ENCODE assay signal across 23 cellular contexts in genomic region chr15:66138096-66138783, GRCh38.
A peak's percentile ranks its signal among the peaks of the same experiment; 100 is the strongest.
DNase-seq lines count a peak whose midpoint lies in the region; FAIRE-seq and TF ChIP-seq lines count a peak whose summit lies in the region.
"Had no signal": no experiment of that assay in that cellular context is flagged by ENCODE, and none has a peak within 500 bp of the region (broad histone marks: within the 10 kb centered on the region; RNA-seq: fewer than 3 reads in every experiment).

No MANE protein-coding gene starts in this region.

- no peaks in the 10 kb centered on the region for H3K27me3 ChIP-seq in OCI-LY1 (ENCODE audit: insufficient read depth, low read length)
- no peaks in the 10 kb centered on the region for H3K27me3 ChIP-seq in left ventricle myocardium inferior (ENCODE audit: low read depth)
- H3K27me3 ChIP-seq in HAP-1 (ENCODE audit: low read depth): peaks cover 83% of the 10 kb centered on the region

- no peak overlapping the region for H3K4me3 ChIP-seq in OCI-LY1 (ENCODE audit: low read depth, low read length, poor library complexity, severe bottlenecking)
- H3K4me3 ChIP-seq in left ventricle myocardium inferior: no peak overlapping the region
- no peak overlapping the region for H3K4me3 ChIP-seq in HAP-1
- H3K4me3 ChIP-seq: smooth muscle cell had no signal

- peak overlapping the region; percentile 48 for H3K27ac ChIP-seq in OCI-LY1 (ENCODE audit: low read depth, low read length, poor library complexity, severe bottlenecking)
- H3K27ac ChIP-seq in left ventricle myocardium inferior (replicated peaks): no peak overlapping the region

- FAIRE-seq in GM12891 (lab: Jason Lieb, UNC): no peak
- FAIRE-seq: keratinocyte had no signal

- H3K9me3 ChIP-seq in OCI-LY1 (ENCODE audit: low read length) (no peaks in the 10 kb centered on the region), left ventricle myocardium inferior (replicated peaks) (no peaks in the 10 kb centered on the region), HAP-1 (no peaks in the 10 kb centered on the region)

- no peaks in the 10 kb centered on the region for H4K20me1 ChIP-seq in OCI-LY1 (ENCODE audit: insufficient read depth, low read length)

- H3F3A ChIP-seq in OCI-LY1 (ENCODE audit: insufficient read depth, low read length): peaks cover 11% of the 10 kb centered on the region

- TF ChIP-seq POLR2A in GM12891 (IDR thresholded peaks at IDR 0.05; ENCODE audit: low read depth, low read length): no peak

- H3K4me1 ChIP-seq in OCI-LY1 (ENCODE audit: insufficient read depth, low read length, severe bottlenecking) (peaks cover 53% of the 10 kb centered on the region), left ventricle myocardium inferior (peaks cover 19% of the 10 kb centered on the region), HAP-1 (no peaks in the 10 kb centered on the region)

- no peak overlapping the region for H3K4me2 ChIP-seq in OCI-LY1 (ENCODE audit: low read length)
- H3K4me2 ChIP-seq: smooth muscle cell had no signal

- H3K36me3 ChIP-seq in OCI-LY1 (ENCODE audit: insufficient read depth, low read length): peaks cover 52% of the 10 kb centered on the region
- no peaks in the 10 kb centered on the region for H3K36me3 ChIP-seq in left ventricle myocardium inferior
- H3K36me3 ChIP-seq in HAP-1 (replicated peaks): no peaks in the 10 kb centered on the region

- no peaks in the 10 kb centered on the region for H3K9me2 ChIP-seq in OCI-LY1 (ENCODE audit: low read depth, low read length)

- intact Hi-C loops in left ventricle myocardium inferior (cut with micrococcal nuclease): no loop called here

- DNase-seq in M059J (ENCODE audit: low read depth): peak; percentile 4
- peak; percentile 58 for DNase-seq in NCI-H146 (lab: John Stamatoyannopoulos, UW)
- peak; percentile 41 for DNase-seq in left ventricle myocardium inferior
- no peak for DNase-seq in midbrain (lab: John Stamatoyannopoulos, UW)
- no peak for DNase-seq in GM12891 (ENCODE audit: insufficient read length, low spot score)
- no peak for DNase-seq in HAP-1 (ENCODE audit: low spot score in 2 of 2)
- DNase-seq: activated B cell treated with CpG ODN at 0.5 μM for 24 hours; activated CD4-positive, alpha-beta T cell treated with anti-CD3 and anti-CD28 coated beads, Interleukin-2, amount 50 U/mL, for 48 hours; activated effector memory CD4-positive, alpha-beta T cell treated with Interleukin-2 at 50 U/mL for 16 hours; activated naive CD8-positive, alpha-beta T cell treated with anti-CD3 and anti-CD28 coated beads, Interleukin-2, amount 10 ng/mL, durations not matched to agents 7 days and 5 days; CD4-positive, alpha-beta T cell; DMS 273 treated with DMSO at 0.1 percent for 48 hours; effector CD8-positive, alpha-beta T cell; foreskin melanocyte; GDM1; KBM-7; NCI-H2081 treated with DMSO at 0.1 percent for 48 hours; stimulated activated CD4-positive, alpha-beta T cell treated with anti-CD3 and anti-CD28 coated beads, Interleukin-2, amount 100 ng/mL, for 48 hours; stimulated activated naive CD4-positive, alpha-beta T cell; T-helper 9 cell had no signal

- no peak for TF ChIP-seq CTCF in OCI-LY1 (IDR thresholded peaks at IDR 0.05; ENCODE audit: low read length)
- TF ChIP-seq CTCF in left ventricle myocardium inferior (IDR thresholded peaks at IDR 0.05; ENCODE audit: borderline replicate concordance): no peak

- no peaks in the 10 kb centered on the region; the same call in 1 of the 2 replicates for H3K79me2 ChIP-seq in OCI-LY1 (ENCODE audit: insufficient read depth, low read length)

- H2AFZ ChIP-seq in OCI-LY1 (ENCODE audit: low read length): no peak overlapping the region

- no peak overlapping the region for H3K9ac ChIP-seq in OCI-LY1 (ENCODE audit: low read length)

- in situ Hi-C loops in HAP-1 (cut with MboI; ENCODE audit: low sequenced_read_pairs): no loop called here

TF ChIP-seq in GM12891, 5 proteins besides CTCF, POLR2A, EP300 and RAD21:
- TF ChIP-seq PAX5 (IDR thresholded peaks at IDR 0.05; ENCODE audit: insufficient read depth, low read length, severe bottlenecking): no peak
- no peak for TF ChIP-seq SPI1 (IDR thresholded peaks at IDR 0.05; ENCODE audit: low read depth, low read length)
- TF ChIP-seq POLR2AphosphoS5 (IDR thresholded peaks at IDR 0.05; ENCODE audit: low read depth, low read length): no peak
- no peak for TF ChIP-seq TAF1 (IDR thresholded peaks at IDR 0.05; ENCODE audit: low read depth, low read length)
- no peak for TF ChIP-seq POU2F2 (IDR thresholded peaks at IDR 0.05; ENCODE audit: low read depth, low read length)

Comparison
In these comparisons a context has a peak if more than half of its experiments do, and no peak if none do; other contexts are left out.
1. DNase-seq: peak in M059J (single experiment), NCI-H146 (single experiment) and left ventricle myocardium inferior (single experiment); none in midbrain (single experiment), GM12891 (single experiment) and HAP-1 (0 of 2).